In genomic region chr20:21099653-21100589, GRCh38 we compare ENCODE assay signal across 9 cellular contexts. TPM values are rescaled to one million over a fixed set of nuclear protein-coding genes. Genes with fewer than 3 reads are reported as not detected.
DNase-seq lines count a peak whose midpoint lies in the region; ATAC-seq and TF ChIP-seq lines count a peak whose summit lies in the region.
"Had no signal": no experiment of that assay in that cellular context is flagged by ENCODE, and none has a peak within 500 bp of the region (broad histone marks: within the 10 kb centered on the region; RNA-seq: fewer than 3 reads in every experiment).

No MANE protein-coding gene starts in this region.

- in situ Hi-C loops in brain microvascular endothelial cell (cut with HindIII; ENCODE audit: low pct_ligation_motif_present, low sequenced_read_pairs): no loop called here

- H3K9me3 Mint-ChIP-seq in activated CD4-positive, alpha-beta T cell treated with anti-CD3 and anti-CD28 coated beads, Interleukin-2, amount 10 ng/mL, durations not matched to agents 24 days and 14 days: no peaks in the 10 kb centered on the region

- peak overlapping the region; percentile 89 for H3K4me3 Mint-ChIP-seq in activated CD4-positive, alpha-beta T cell treated with anti-CD3 and anti-CD28 coated beads, Interleukin-2, amount 10 ng/mL, durations not matched to agents 24 days and 14 days

- peaks cover 37% of the 10 kb centered on the region for H3K4me1 ChIP-seq in lower lobe of right lung

- no peak overlapping the region for H3K27ac ChIP-seq in RWPE1
- H3K27ac ChIP-seq in brain microvascular endothelial cell: no peak overlapping the region
- peak overlapping the region; percentile 74 for H3K27ac ChIP-seq in lower lobe of right lung
- peak overlapping the region; percentile 83 for H3K27ac ChIP-seq in substantia nigra (ENCODE audit: low read depth, low read length, poor library complexity, severe bottlenecking)

- peaks cover 2% of the 10 kb centered on the region for H3K36me3 Mint-ChIP-seq in activated CD4-positive, alpha-beta T cell treated with anti-CD3 and anti-CD28 coated beads, Interleukin-2, amount 10 ng/mL, durations not matched to agents 24 days and 14 days (ENCODE audit: low read depth)

- DNase-seq in activated CD4-positive, alpha-beta T cell treated with anti-CD3 and anti-CD28 coated beads, Interleukin-2, amount 10 ng/mL, durations not matched to agents 24 days and 14 days: peak; percentile 87
- DNase-seq in activated CD4-positive, alpha-beta T cell treated with anti-CD3 and anti-CD28 coated beads for 4 hours: no peak
- DNase-seq in RWPE1 (ENCODE audit: low spot score): peak; percentile 57
- DNase-seq in brain microvascular endothelial cell: no peak
- DNase-seq in lower lobe of right lung: peak; percentile 80
- peak in 22 of 49 donors; percentile 13 to 60 (median 28) for DNase-seq in substantia nigra (lab: John Stamatoyannopoulos, UW)
- DNase-seq in mesenteric fat pad (ENCODE audit: low spot score): no peak
- DNase-seq: DND-41 had no signal

- H3K27me3 ChIP-seq in brain microvascular endothelial cell (replicated peaks): peaks cover 73% of the 10 kb centered on the region
- H3K27me3 ChIP-seq in lower lobe of right lung (ENCODE audit: low read depth): peaks cover 82% of the 10 kb centered on the region

- peak overlapping the region; percentile 92 for H3K27ac Mint-ChIP-seq in activated CD4-positive, alpha-beta T cell treated with anti-CD3 and anti-CD28 coated beads, Interleukin-2, amount 10 ng/mL, durations not matched to agents 24 days and 14 days

- POLR2A ChIA-PET in RWPE1 (lab: Yijun Ruan, JAX; ENCODE audit: low non-redundant PET): interaction anchor here (0.5 kb wide), 1 partner anchor 9 kb away, joined by 3 read pairs; no protein-coding TSS in a partner anchor

- H3K27me3 Mint-ChIP-seq in activated CD4-positive, alpha-beta T cell treated with anti-CD3 and anti-CD28 coated beads, Interleukin-2, amount 10 ng/mL, durations not matched to agents 24 days and 14 days: peaks cover 79% of the 10 kb centered on the region

- CTCF ChIA-PET in RWPE1 (lab: Yijun Ruan, JAX): interaction anchor here (0.7 to 1.0 kb wide), 2 partner anchors 12 to 136 kb away, joined by 3 read pairs; no protein-coding TSS in a partner anchor

- TF ChIP-seq CTCF in RWPE1 (conservative IDR thresholded peaks at IDR 0.05; ENCODE audit: low read depth) (no peak), brain microvascular endothelial cell (IDR thresholded peaks at IDR 0.05; ENCODE audit: low read depth, low read length, missing control alignments) (no peak), lower lobe of right lung (IDR thresholded peaks at IDR 0.05) (no peak)

- intact Hi-C loops in activated CD4-positive, alpha-beta T cell treated with anti-CD3 and anti-CD28 coated beads, Interleukin-2, amount 10 ng/mL, durations not matched to agents 24 days and 14 days (cut with micrococcal nuclease): loop anchor here (2.0 to 10.0 kb wide), 3 partner anchors 27 to 407 kb away; partner anchors contain the start of gene KIZ
- intact Hi-C loops in lower lobe of right lung (cut with DNase I): no loop called here

- peak overlapping the region; percentile 12 for H3K4me3 ChIP-seq in brain microvascular endothelial cell (ENCODE audit: low read depth, low read length)
- H3K4me3 ChIP-seq in lower lobe of right lung: peak overlapping the region; percentile 53

- no peaks in the 10 kb centered on the region for H3K9me3 ChIP-seq in lower lobe of right lung

- peaks cover 36% of the 10 kb centered on the region for H3K4me1 Mint-ChIP-seq in activated CD4-positive, alpha-beta T cell treated with anti-CD3 and anti-CD28 coated beads, Interleukin-2, amount 10 ng/mL, durations not matched to agents 24 days and 14 days

- ATAC-seq in HG03432 (IDR thresholded peaks at IDR 0.05; ENCODE audit: unreplicated experiment): peak; percentile 45
- peak; percentile 51 to 61 for ATAC-seq in lower lobe of right lung

- no peaks in the 10 kb centered on the region for H3K36me3 ChIP-seq in brain microvascular endothelial cell (replicated peaks)
- H3K36me3 ChIP-seq in lower lobe of right lung: no peaks in the 10 kb centered on the region

RNA-seq across cellular contexts. Expression of gene LINC00237, which starts 6.2 kb away (rescaled TPM):
- total RNA-seq in activated CD4-positive, alpha-beta T cell treated with anti-CD3 and anti-CD28 coated beads, Interleukin-2, amount 10 ng/mL, durations not matched to agents 24 days and 14 days: not detected in 2 replicates
- not detected for total RNA-seq in lower lobe of right lung
- total RNA-seq in mesenteric fat pad: not detected

RNA-seq across cellular contexts. Expression of gene KIZ, which starts 26.0 kb away (rescaled TPM):
- 7.5 and 9.3 TPM in 2 replicates for total RNA-seq in activated CD4-positive, alpha-beta T cell treated with anti-CD3 and anti-CD28 coated beads, Interleukin-2, amount 10 ng/mL, durations not matched to agents 24 days and 14 days
- 19.2 TPM for total RNA-seq in lower lobe of right lung
- total RNA-seq in mesenteric fat pad: 20.3 TPM

Comparison
In these comparisons a context has a peak if more than half of its experiments do, and no peak if none do; other contexts are left out.
1. DNase-seq: peak in activated CD4-positive, alpha-beta T cell treated with anti-CD3 and anti-CD28 coated beads, Interleukin-2, amount 10 ng/mL, durations not matched to agents 24 days and 14 days (single experiment), RWPE1 (single experiment) and lower lobe of right lung (single experiment); none in activated CD4-positive, alpha-beta T cell treated with anti-CD3 and anti-CD28 coated beads for 4 hours (0 of 2), brain microvascular endothelial cell (single experiment) and mesenteric fat pad (single experiment).
2. H3K27ac ChIP-seq: peak in lower lobe of right lung (single experiment) and substantia nigra (single experiment); none in RWPE1 (single experiment) and brain microvascular endothelial cell (single experiment).